9 cellular contexts compared by ENCODE assay signal in the genomic region with DNA sequence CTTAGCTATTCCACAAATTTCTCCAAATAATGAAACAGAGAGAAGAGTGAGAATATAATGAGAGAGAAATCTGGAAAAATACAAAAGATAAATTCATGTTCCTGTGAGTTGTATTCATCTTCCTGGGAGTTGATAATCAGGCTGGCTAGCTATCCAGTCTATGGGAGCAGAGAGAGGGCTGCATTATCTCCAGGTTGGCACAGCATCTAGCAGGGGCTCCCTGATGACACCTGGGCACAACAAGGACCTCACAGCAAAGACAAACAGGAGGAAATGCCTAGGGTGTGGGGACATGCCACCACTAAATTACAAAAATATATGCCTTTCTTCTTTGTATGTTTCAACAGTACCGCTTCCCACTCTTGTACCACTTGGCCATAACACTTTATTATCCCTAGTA. TPM values are rescaled to one million over a fixed set of nuclear protein-coding genes. Genes with fewer than 3 reads are reported as not detected.
DNase-seq lines count a peak whose midpoint lies in the region; ATAC-seq and TF ChIP-seq lines count a peak whose summit lies in the region.
"Had no signal": no experiment of that assay in that cellular context is flagged by ENCODE, and none has a peak within 500 bp of the region (broad histone marks: within the 10 kb centered on the region; RNA-seq: fewer than 3 reads in every experiment).

No MANE protein-coding gene starts in this region.

- peaks cover under 1 to 8% of the 10 kb centered on the region in 2 donors for H3K27me3 Mint-ChIP-seq in T-cell

- TF ChIP-seq CTCF in fibroblast of pulmonary artery (IDR thresholded peaks at IDR 0.05; ENCODE audit: low read length, missing control alignments) (no peak), BE2C (IDR thresholded peaks at IDR 0.05; ENCODE audit: low read depth, low read length) (no peak)

- peaks cover 5% of the 10 kb centered on the region for H3K36me3 Mint-ChIP-seq in T-cell

- H3K4me3 Mint-ChIP-seq in T-cell: peak overlapping the region; percentile 87 to 92 (median 90)

- peaks cover under 1% of the 10 kb centered on the region for H3K27me3 ChIP-seq in skeletal muscle satellite cell (ENCODE audit: control insufficient read depth, insufficient read depth, low read length)
- peaks cover 3% of the 10 kb centered on the region for H3K27me3 ChIP-seq in BE2C

- H3K4me1 ChIP-seq in skeletal muscle satellite cell (ENCODE audit: control insufficient read depth, insufficient read depth, low read length) (peaks cover 35% of the 10 kb centered on the region), BE2C (no peaks in the 10 kb centered on the region)

- H3K27ac Mint-ChIP-seq in T-cell: peak overlapping the region; percentile 88 to 89

- no peak for ATAC-seq in GM18505 (IDR thresholded peaks at IDR 0.05; ENCODE audit: unreplicated experiment)
- no peak for ATAC-seq in T-cell (replicated peaks in 1 of 4)
- no peak for ATAC-seq in HG03457 (IDR thresholded peaks at IDR 0.05; ENCODE audit: unreplicated experiment)

- H3K4me3 ChIP-seq in fibroblast of pulmonary artery (replicated peaks; ENCODE audit: low read depth, low read length): peak overlapping the region; percentile 8
- H3K4me3 ChIP-seq in skeletal muscle satellite cell (ENCODE audit: low read length): peak overlapping the region; percentile 97
- no peak overlapping the region for H3K4me3 ChIP-seq in BE2C (ENCODE audit: low read depth, low read length)

- H3K36me3 ChIP-seq in skeletal muscle satellite cell (ENCODE audit: insufficient read depth, low read length) (no peaks in the 10 kb centered on the region), BE2C (no peaks in the 10 kb centered on the region)

- peaks cover 49 to 63% (median 58%) of the 10 kb centered on the region in 3 donors for H3K4me1 Mint-ChIP-seq in T-cell

- no peaks in the 10 kb centered on the region for H3K9me3 Mint-ChIP-seq in T-cell

- CTCF ChIA-PET in T-cell (lab: Charles Lee): interaction anchor here in 1 of 2 donors (0.7 to 5.1 kb wide), 6 partner anchors 33 to 413 kb away, joined by 3 to 48 read pairs (median 4); partner anchors contain the start of gene JMJD7

- H3K4me2 ChIP-seq in skeletal muscle satellite cell (ENCODE audit: low read length): peak overlapping the region; percentile 97

- H3K9me3 ChIP-seq in skeletal muscle satellite cell (replicated peaks; ENCODE audit: low read length) (no peaks in the 10 kb centered on the region), BE2C (no peaks in the 10 kb centered on the region)

- TF ChIP-seq POLR2A in GM18505 (IDR thresholded peaks at IDR 0.05; ENCODE audit: borderline replicate concordance, extremely low read depth, insufficient read depth, insufficient read length): peak; percentile 5

- H3K9ac ChIP-seq in skeletal muscle satellite cell (ENCODE audit: low read depth, low read length): no peak overlapping the region

- POLR2A ChIA-PET in T-cell (lab: Charles Lee): interaction anchor here (0.5 to 3.7 kb wide), 5 partner anchors 9 to 34 kb away, joined by 3 to 47 read pairs (median 3); no protein-coding TSS in a partner anchor

- DNase-seq in T-cell (peak in 1 of 34 experiments; percentile 17), fibroblast of pulmonary artery (ENCODE audit: low read depth) (no peak), BE2C (no peak), NCI-H2029 treated with DMSO at 0.1 percent for 48 hours (lab: John Stamatoyannopoulos, UW) (no peak)
- DNase-seq in stimulated activated CD4-positive, alpha-beta T cell treated with anti-CD3 and anti-CD28 coated beads, Interleukin-2, amount 100 ng/mL, for 48 hours: no peak
- DNase-seq: NCI-H2081 had no signal

RNA-seq across cellular contexts. Expression of gene EHD4, which starts 1.9 kb away (rescaled TPM):
- 10 to 100 TPM; 11.7 to 46.8 (median 16.8) TPM for total RNA-seq in T-cell
- total RNA-seq in skeletal muscle satellite cell (2012; rRNA removed): 11.2 and 16.6 TPM in 2 replicates
- 2.4 TPM for polyA plus RNA-seq in BE2C (2012; ENCODE audit: insufficient read depth, insufficient read length, low read depth)

RNA-seq across cellular contexts. Expression of gene PLA2G4E, which starts 50.4 kb away (rescaled TPM):
- not detected for total RNA-seq in T-cell
- not detected in 2 replicates for total RNA-seq in skeletal muscle satellite cell (2012; rRNA removed)
- polyA plus RNA-seq in BE2C (2012; ENCODE audit: insufficient read depth, insufficient read length, low read depth): not detected
